Comparison of ENCODE assay signal across 1 cellular context in genomic region chr14:45990252-45990651, GRCh38.
TF ChIP-seq lines count a peak whose summit lies in the region.

No MANE protein-coding gene starts in this region.

TF ChIP-seq in SK-N-SH treated with all-trans-retinoic acid at 6 μM for 48 hours, 23 proteins besides CTCF, POLR2A, EP300 and RAD21 (continued from another document):
- no peak for TF ChIP-seq PATZ1 (CRISPR knock-in tag; IDR thresholded peaks at IDR 0.05; ENCODE audit: borderline replicate concordance)
- TF ChIP-seq ZNF70 (CRISPR knock-in tag; IDR thresholded peaks at IDR 0.05): no peak
- TF ChIP-seq RARB (CRISPR knock-in tag; IDR thresholded peaks at IDR 0.05): no peak
- no peak for TF ChIP-seq ARNTL (CRISPR knock-in tag; IDR thresholded peaks at IDR 0.05; ENCODE audit: borderline replicate concordance, low read depth)
